16 cellular contexts compared by ENCODE assay signal in the genomic region with DNA sequence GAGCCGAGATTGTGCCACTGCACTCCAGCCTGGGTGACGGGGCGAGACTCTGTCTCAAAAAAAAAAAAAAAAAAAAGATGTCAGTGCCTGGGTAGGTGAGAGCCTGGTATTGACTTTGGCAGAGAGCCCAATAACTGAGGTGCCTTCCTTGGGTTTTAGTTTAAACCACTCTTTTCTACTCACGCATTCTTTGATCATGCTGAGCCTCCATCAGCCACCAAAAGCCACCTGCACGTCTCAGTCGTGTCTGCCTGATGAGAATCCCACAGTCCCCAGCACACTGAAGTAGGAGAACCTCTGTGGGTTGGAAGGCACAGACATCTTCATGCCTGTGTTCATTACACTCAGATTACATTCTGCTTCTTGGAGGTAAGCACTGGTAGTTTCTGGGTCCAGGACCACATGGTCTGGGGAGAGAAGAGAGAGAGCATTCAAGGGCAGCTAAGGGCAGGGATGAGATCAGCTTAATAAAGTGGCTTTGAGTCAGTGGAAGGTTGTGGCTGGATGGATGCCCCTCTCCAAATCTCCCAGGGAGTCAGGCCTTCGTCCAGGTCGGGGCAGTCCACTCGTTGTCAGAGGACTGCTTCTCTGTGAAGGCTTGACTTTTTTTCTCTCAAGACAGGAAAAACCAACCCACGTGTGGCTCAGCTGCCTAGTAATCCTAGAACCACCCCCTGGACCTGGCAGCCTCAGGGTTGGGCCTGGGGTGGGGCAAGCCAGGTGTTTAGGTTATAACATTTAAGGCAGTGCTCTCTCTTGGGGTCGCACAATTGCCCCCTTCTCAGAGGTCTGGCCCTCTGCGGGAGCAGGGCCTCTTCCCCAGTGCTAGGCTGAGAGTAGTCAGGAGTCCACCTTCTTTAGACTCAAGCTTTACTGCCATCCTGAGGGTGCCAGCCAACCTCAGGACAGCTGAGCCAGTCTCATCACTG. TPM values are rescaled to one million over a fixed set of nuclear protein-coding genes. Genes with fewer than 3 reads are reported as not detected.
DNase-seq lines count a peak whose midpoint lies in the region; ATAC-seq, FAIRE-seq and TF ChIP-seq lines count a peak whose summit lies in the region.
"Had no signal": no experiment of that assay in that cellular context is flagged by ENCODE, and none has a peak within 500 bp of the region (broad histone marks: within the 10 kb centered on the region; RNA-seq: fewer than 3 reads in every experiment).

No MANE protein-coding gene starts in this region.

- H3K4me3 ChIP-seq in MG63 (no peak overlapping the region), GM12878 (no peak overlapping the region), psoas muscle (no peak overlapping the region), Caco-2 (ENCODE audit: low read depth, low read length) (no peak overlapping the region), MM.1S (ENCODE audit: low read length) (no peak overlapping the region)
- H3K4me3 ChIP-seq: A549, skin epidermis had no signal

- H3K36me3 Mint-ChIP-seq in endothelial cell (ENCODE audit: low read depth, unreplicated experiment), result no peaks in the 10 kb centered on the region
- H3K36me3 Mint-ChIP-seq in Caco-2 (ENCODE audit: insufficient read depth, unreplicated experiment), result no peaks in the 10 kb centered on the region

- no peak for TF ChIP-seq POLR2A in GM12878 (IDR thresholded peaks at IDR 0.05; ENCODE audit: low read depth, low read length)

- intact Hi-C loops in GM12878 (cut with micrococcal nuclease; ENCODE audit: unreplicated experiment) (no loop called here), psoas muscle (cut with DNase I) (no loop called here), Caco-2 (cut with micrococcal nuclease; ENCODE audit: unreplicated experiment) (no loop called here)

- POLR2A ChIA-PET in GM12878 (lab: Charles Lee) (no interaction called here), Caco-2 (lab: Charles Lee) (no interaction called here)

- no peaks in the 10 kb centered on the region for H4K20me1 ChIP-seq in GM12878 (ENCODE audit: control insufficient read depth, insufficient read depth)
- H4K20me1 ChIP-seq in MM.1S (ENCODE audit: insufficient read depth, low read length), result no peaks in the 10 kb centered on the region

- H3K9ac ChIP-seq in GM12878 (ENCODE audit: control insufficient read depth, insufficient read depth, low read length) (no peak overlapping the region), MM.1S (ENCODE audit: low read length) (no peak overlapping the region)

- H3K79me2 ChIP-seq in GM12878 (ENCODE audit: control insufficient read depth, insufficient read depth, low read length), result no peaks in the 10 kb centered on the region
- H3K79me2 ChIP-seq in MM.1S (ENCODE audit: low read length), result no peaks in the 10 kb centered on the region

- no peaks in the 10 kb centered on the region for H3K4me1 ChIP-seq in GM12878 (ENCODE audit: control insufficient read depth, insufficient read depth, low read length)
- no peaks in the 10 kb centered on the region for H3K4me1 ChIP-seq in psoas muscle
- H3K4me1 ChIP-seq in Caco-2, result peaks cover 11% of the 10 kb centered on the region; the same call in 1 of the 2 replicates
- no peaks in the 10 kb centered on the region for H3K4me1 ChIP-seq in MM.1S (ENCODE audit: low read length)
- H3K4me1 ChIP-seq: A549 had no signal

- DNase-seq in NCI-H2029 (lab: John Stamatoyannopoulos, UW), result peak; percentile 2
- DNase-seq in NCI-H2029 treated with DMSO at 0.1 percent for 48 hours (lab: John Stamatoyannopoulos, UW), result no peak
- peak; percentile 51 for DNase-seq in MG63
- DNase-seq in GM12878 (ENCODE audit: low read depth, low spot score), result no peak
- no peak for DNase-seq in psoas muscle
- DNase-seq in endothelial cell (ENCODE audit: low spot score), result no peak
- DNase-seq in Caco-2, result no peak
- no peak for DNase-seq in MM.1S
- DNase-seq: activated CD4-positive, CD25-positive, alpha-beta regulatory T cell; activated T-cell treated with anti-CD3 and anti-CD28 coated beads for 4 hours; GOT3; kidney had no signal

- H2AFZ ChIP-seq in GM12878 (ENCODE audit: control insufficient read depth, low read depth, low read length), result no peak overlapping the region
- no peak overlapping the region for H2AFZ ChIP-seq in MM.1S (ENCODE audit: low read length)

- H3K4me3 Mint-ChIP-seq in endothelial cell (ENCODE audit: unreplicated experiment) (no peak overlapping the region), Caco-2 (ENCODE audit: unreplicated experiment) (no peak overlapping the region)
- H3K4me3 Mint-ChIP-seq: nephron had no signal

- H3K27ac ChIP-seq in GM12878 (ENCODE audit: control insufficient read depth, insufficient read depth), result no peak overlapping the region
- no peak overlapping the region for H3K27ac ChIP-seq in psoas muscle
- H3K27ac ChIP-seq in MM.1S (ENCODE audit: low read length), result no peak overlapping the region
- H3K27ac ChIP-seq: A549, skin epidermis had no signal

- no peak for TF ChIP-seq RAD21 in GM12878 (IDR thresholded peaks at IDR 0.05; ENCODE audit: insufficient read depth, low read depth, low read length)

- SMC1A ChIA-PET in GM12878 (lab: Charles Lee; ENCODE audit: uncharacterized antibody, unreplicated experiment), result no interaction called here

- H3K9me3 Mint-ChIP-seq in endothelial cell (ENCODE audit: unreplicated experiment) (no peaks in the 10 kb centered on the region), Caco-2 (ENCODE audit: unreplicated experiment) (no peaks in the 10 kb centered on the region)
- H3K9me3 Mint-ChIP-seq: nephron had no signal

- H3K9me2 ChIP-seq in MM.1S (replicated peaks; ENCODE audit: insufficient read depth, low read length), result no peaks in the 10 kb centered on the region

- no peak overlapping the region for H3K4me2 ChIP-seq in GM12878 (ENCODE audit: control insufficient read depth, insufficient read depth)
- H3K4me2 ChIP-seq in MM.1S (ENCODE audit: low read depth, low read length), result no peak overlapping the region
- H3K4me2 ChIP-seq: A549 had no signal

- H3K9me3 ChIP-seq in MG63, result no peaks in the 10 kb centered on the region
- H3K9me3 ChIP-seq in GM12878 (replicated peaks; ENCODE audit: control insufficient read depth, insufficient read depth, low read length), result no peaks in the 10 kb centered on the region
- H3K9me3 ChIP-seq in psoas muscle, result no peaks in the 10 kb centered on the region
- no peaks in the 10 kb centered on the region for H3K9me3 ChIP-seq in Caco-2
- H3K9me3 ChIP-seq in MM.1S (replicated peaks; ENCODE audit: insufficient read depth, low read length), result no peaks in the 10 kb centered on the region
- H3K9me3 ChIP-seq: A549 had no signal

- H3K36me3 ChIP-seq in MG63, result no peaks in the 10 kb centered on the region
- H3K36me3 ChIP-seq in GM12878 (ENCODE audit: control insufficient read depth in 2 of 2, insufficient read depth in 2 of 2, low read length in 1 of 2), result no peaks in the 10 kb centered on the region
- H3K36me3 ChIP-seq in psoas muscle (ENCODE audit: insufficient read depth in 1 of 2, low read depth in 1 of 2), result no peaks in the 10 kb centered on the region
- no peaks in the 10 kb centered on the region for H3K36me3 ChIP-seq in Caco-2 (ENCODE audit: control insufficient read depth, insufficient read depth, low read length)
- H3K36me3 ChIP-seq in MM.1S (replicated peaks; ENCODE audit: insufficient read depth, low read length), result no peaks in the 10 kb centered on the region

- BruUV-seq in GM12878 (replicated peaks; lab: Mats Ljungman, UMichigan) (no TSS peak), Caco-2 (replicated peaks; lab: Mats Ljungman, UMichigan) (no TSS peak)

- TF ChIP-seq EP300 in GM12878 (IDR thresholded peaks at IDR 0.05; ENCODE audit: borderline replicate concordance in 1 of 2, control insufficient read depth in 1 of 2, low read depth in 2 of 2, low read length in 2 of 2), result no peak

- ATAC-seq in GM12878 (no peak), psoas muscle (peak; percentile 23 to 63 (median 42))

- H3K27me3 Mint-ChIP-seq in endothelial cell (ENCODE audit: unreplicated experiment) (peaks cover 1% of the 10 kb centered on the region), Caco-2 (ENCODE audit: insufficient read depth, unreplicated experiment) (no peaks in the 10 kb centered on the region)

- H3K27me3 ChIP-seq in MG63 (no peaks in the 10 kb centered on the region), GM12878 (replicated peaks in 1 of 2; ENCODE audit: control insufficient read depth in 2 of 2, insufficient read depth in 2 of 2, low read length in 1 of 2) (no peaks in the 10 kb centered on the region; a peak in 1 of 4 replicates), psoas muscle (ENCODE audit: insufficient read depth in 3 of 3, low read length in 2 of 3) (no peaks in the 10 kb centered on the region), Caco-2 (replicated peaks; ENCODE audit: control insufficient read depth, insufficient read depth, low read length) (no peaks in the 10 kb centered on the region), MM.1S (replicated peaks; ENCODE audit: insufficient read depth, low read length) (no peaks in the 10 kb centered on the region)

- peak; percentile 38 for FAIRE-seq in GM12878 (lab: Jason Lieb, UNC)
- FAIRE-seq: A549, GM12891, kidney had no signal

- H3K4me1 Mint-ChIP-seq in endothelial cell (ENCODE audit: unreplicated experiment) (no peaks in the 10 kb centered on the region), Caco-2 (ENCODE audit: low read depth, unreplicated experiment) (no peaks in the 10 kb centered on the region)
- H3K4me1 Mint-ChIP-seq: nephron had no signal

- no peak overlapping the region for H3K27ac Mint-ChIP-seq in endothelial cell (ENCODE audit: unreplicated experiment)
- no peak overlapping the region for H3K27ac Mint-ChIP-seq in Caco-2 (ENCODE audit: unreplicated experiment)

- CTCF ChIA-PET in GM12878 (lab: Yijun Ruan, JAX) (no interaction called here), Caco-2 (lab: Charles Lee) (no interaction called here)

- no peak for TF ChIP-seq CTCF in GM12878 (IDR thresholded peaks at IDR 0.05 in 2 of 3, conservative IDR thresholded peaks at IDR 0.05 in 1 of 3; ENCODE audit: control insufficient read depth in 2 of 3, extremely low read depth in 1 of 3, insufficient read depth in 1 of 3, low read depth in 3 of 3, low read length in 3 of 3)
- TF ChIP-seq CTCF in psoas muscle (IDR thresholded peaks at IDR 0.05), result no peak
- TF ChIP-seq CTCF in endothelial cell (IDR thresholded peaks at IDR 0.05; ENCODE audit: unreplicated experiment), result no peak
- no peak for TF ChIP-seq CTCF in Caco-2 (IDR thresholded peaks at IDR 0.05; ENCODE audit: insufficient read depth in 1 of 2, low read depth in 1 of 2, low read length in 1 of 2, severe bottlenecking in 1 of 2, unreplicated experiment in 1 of 2)
- no peak for TF ChIP-seq CTCF in MM.1S (IDR thresholded peaks at IDR 0.05; ENCODE audit: low read length)

- in situ Hi-C loops in GM12878 (cut with MboI), result no loop called here

- H3F3A ChIP-seq in MM.1S (ENCODE audit: insufficient read depth, low read length), result no peaks in the 10 kb centered on the region

- RAD21 ChIA-PET in GM12878 (lab: Charles Lee; ENCODE audit: unreplicated experiment), result interaction anchor here (0.6 kb wide), 1 partner anchor 215 kb away, joined by 4 read pairs; no protein-coding TSS in a partner anchor

- 57% methylated on average over 9 of the region's 12 CpGs for WGBS in GM12878 (ENCODE audit: insufficient coverage, insufficient replicate concordance, low lambda C conversion rate, missing lambda C conversion rate)
- WGBS in psoas muscle, 3 donors, result 59 to 70% (median 66%) methylated on average over 12 of the region's 12 CpGs

RNA-seq across cellular contexts. Expression of gene MAX, which starts 32.6 kb away (rescaled TPM):
- total RNA-seq in MG63 (2014; rRNA removed; shearing (Covaris generic); ENCODE audit: low replicate concordance), result 26.6 and 30.8 TPM in 2 replicates
- total RNA-seq in GM12878 (2013; cell fraction: nucleolus; rRNA removed), result 68.3 and 69.5 TPM in 2 replicates
- 65.1 and 79.8 TPM in 2 replicates for total RNA-seq in GM12878 (2014; rRNA removed)
- 56.0 and 60.7 TPM in 2 replicates for total RNA-seq in GM12878 (2014; rRNA removed; fragmentation: Illumina TruSeq; extraction: Trizol)
- total RNA-seq in GM12878 (2021), result 114 and 122 TPM in 2 replicates
- polyA plus RNA-seq in GM12878 (2011; ENCODE audit: low read depth), result 29.9 TPM
- 72.3 and 77.3 TPM in 2 replicates for polyA plus RNA-seq in GM12878 (2011; rRNA removed)
- 68.0 and 83.7 TPM in 2 replicates for polyA plus RNA-seq in GM12878 (2011; cell fraction: cytosol; rRNA removed)
- 87.7 and 110 TPM in 2 replicates for polyA plus RNA-seq in GM12878 (2011; cell fraction: nucleus; rRNA removed)
- polyA plus RNA-seq in GM12878 (2012), result 45.5 and 47.8 TPM in 2 replicates
- 66.0 and 85.4 TPM in 2 replicates for polyA plus RNA-seq in GM12878 (2014; fragmentation: Illumina TruSeq; extraction: Trizol)
- 10 to 100 TPM; 21.5 to 37.2 TPM for polyA plus RNA-seq in GM12878 (2014; fragmentation: Nextera tagmentation; extraction: Ambion mirVana)
- 83.6 and 88.6 TPM in 2 replicates for polyA plus RNA-seq in GM12878 (2014; rRNA removed)
- 10 to 100 TPM; 66.6 to 68.3 TPM for polyA plus RNA-seq in GM12878 (2016; fragmentation: Nextera tagmentation; extraction: Ambion mirVana)
- 50.9 and 58.2 TPM in 2 replicates for polyA minus RNA-seq in GM12878 (2011; rRNA and poly(A)+ RNA removed)
- 18.9 and 22.6 TPM in 2 replicates for polyA minus RNA-seq in GM12878 (2011; cell fraction: cytosol; rRNA and poly(A)+ RNA removed)
- polyA minus RNA-seq in GM12878 (2011; cell fraction: nucleus; rRNA and poly(A)+ RNA removed), result 37.0 and 57.1 TPM in 2 replicates
- total RNA-seq in psoas muscle, result 100 to 1,000 TPM in 1 of 4 donors, 10 to 100 TPM in 3; 44.7 to 115 (median 55.9) TPM
- polyA plus RNA-seq in psoas muscle, result 10 to 100 TPM; 44.5 to 83.6 (median 50.6) TPM
- total RNA-seq in endothelial cell (ENCODE audit: unreplicated experiment), result 76.1 TPM
- 53.5 and 53.9 TPM in 2 replicates for total RNA-seq in Caco-2 (2022)

Comparison
In these comparisons a context has a peak if more than half of its experiments do, and no peak if none do; other contexts are left out.
1. DNase-seq: peak in NCI-H2029 (single experiment) and MG63 (single experiment); none in NCI-H2029 treated with DMSO at 0.1 percent for 48 hours (single experiment), GM12878 (single experiment), psoas muscle (0 of 2), endothelial cell (single experiment), Caco-2 (0 of 2) and MM.1S (single experiment).